In genomic region chr19:41531438-41532311, GRCh38 we compare ENCODE assay signal across 9 cellular contexts. TPM values are rescaled to one million over a fixed set of nuclear protein-coding genes. Genes with fewer than 3 reads are reported as not detected.
DNase-seq lines count a peak whose midpoint lies in the region; ATAC-seq and TF ChIP-seq lines count a peak whose summit lies in the region.
"Had no signal": no experiment of that assay in that cellular context is flagged by ENCODE, and none has a peak within 500 bp of the region (broad histone marks: within the 10 kb centered on the region; RNA-seq: fewer than 3 reads in every experiment).

No MANE protein-coding gene starts in this region.

- ATAC-seq in Right ventricle myocardium superior (ENCODE audit: poor library complexity) (peak; percentile 93), HG02678 (IDR thresholded peaks at IDR 0.05; ENCODE audit: unreplicated experiment) (no peak)

- TF ChIP-seq CTCF in AG09319 (IDR thresholded peaks at IDR 0.05; ENCODE audit: low read depth, low read length): no peak
- no peak for TF ChIP-seq CTCF in GM20000 (IDR thresholded peaks at IDR 0.05; ENCODE audit: extremely low read depth, missing control alignments)

- intact Hi-C loops in Right ventricle myocardium superior (cut with DNase I) (no loop called here), posterior cingulate gyrus (cut with DNase I) (no loop called here)

- DNase-seq in AG09319 (ENCODE audit: extremely low read depth, low read depth): peak; percentile 25
- peak; percentile 84 for DNase-seq in GM20000 (ENCODE audit: low spot score)
- DNase-seq in RPMI7951 (ENCODE audit: low read depth): peak; percentile 68
- DNase-seq in activated effector memory CD4-positive, alpha-beta T cell treated with anti-CD3 and anti-CD28 coated beads, Interleukin-2, amount 50 U/mL, for 16 hours: peak; percentile 91
- DNase-seq in Right ventricle myocardium superior: peak; percentile 84
- peak; percentile 86 for DNase-seq in stimulated activated CD4-positive, alpha-beta T cell treated with anti-CD3 and anti-CD28 coated beads, Interleukin-15, amount 100 ng/mL, for 24 hours
- no peak for DNase-seq in posterior cingulate gyrus

RNA-seq across cellular contexts. Expression of gene CEACAM21, which starts 44.3 kb away (rescaled TPM):
- total RNA-seq in RPMI7951 (2014; rRNA removed; shearing (Covaris generic)): not detected in 2 replicates
- total RNA-seq in Right ventricle myocardium superior: 0.86 TPM
- total RNA-seq: renal cortical epithelial cell had no signal

Comparison
In these comparisons a context has a peak if more than half of its experiments do, and no peak if none do; other contexts are left out.
1. DNase-seq: peak in AG09319 (single experiment), GM20000 (single experiment), RPMI7951 (single experiment), activated effector memory CD4-positive, alpha-beta T cell treated with anti-CD3 and anti-CD28 coated beads, Interleukin-2, amount 50 U/mL, for 16 hours (single experiment), Right ventricle myocardium superior (single experiment) and stimulated activated CD4-positive, alpha-beta T cell treated with anti-CD3 and anti-CD28 coated beads, Interleukin-15, amount 100 ng/mL, for 24 hours (single experiment); none in posterior cingulate gyrus (0 of 10).